In genomic region chr20:45921618-45922189, GRCh38 we compare ENCODE assay signal across 24 cellular contexts. TPM values are rescaled to one million over a fixed set of nuclear protein-coding genes. Genes with fewer than 3 reads are reported as not detected.
DNase-seq lines count a peak whose midpoint lies in the region; ATAC-seq and TF ChIP-seq lines count a peak whose summit lies in the region.
"Had no signal": no experiment of that assay in that cellular context is flagged by ENCODE, and none has a peak within 500 bp of the region (broad histone marks: within the 10 kb centered on the region; RNA-seq: fewer than 3 reads in every experiment).

No MANE protein-coding gene starts in this region.

- no peak overlapping the region for H3K4me2 ChIP-seq in IMR-90 (ENCODE audit: low read depth, low read length)

- H3K14ac ChIP-seq in IMR-90 (replicated peaks; ENCODE audit: low read depth, low read length): no peak overlapping the region

- H3K27ac Mint-ChIP-seq in activated CD8-positive, alpha-beta T cell treated with anti-CD3 and anti-CD28 coated beads for 36 hours: no peak overlapping the region
- no peak overlapping the region for H3K27ac Mint-ChIP-seq in activated CD8-positive, alpha-beta T cell treated with anti-CD3 and anti-CD28 coated beads, Interleukin-2, amount 10 ng/mL, durations not matched to agents 7 days and 5 days
- peak overlapping the region; percentile 59 for H3K27ac Mint-ChIP-seq in dendritic cell treated with granulocyte-macrophage colony-stimulating factor and Interleukin-4, amounts not matched to agents 40 ng/mL and 50 ng/mL, for 4 days
- H3K27ac Mint-ChIP-seq: CD4-positive, CD25-positive, alpha-beta regulatory T cell had no signal

- intact Hi-C loops in activated CD8-positive, alpha-beta T cell treated with anti-CD3 and anti-CD28 coated beads for 36 hours (cut with micrococcal nuclease): no loop called here
- intact Hi-C loops in IMR-90 (cut with micrococcal nuclease) (no loop called here), left colon (cut with DNase I, micrococcal nuclease) (no loop called here)
- intact Hi-C loops in dendritic cell treated with granulocyte-macrophage colony-stimulating factor and Interleukin-4, amounts not matched to agents 40 ng/mL and 50 ng/mL, for 4 days (cut with micrococcal nuclease): no loop called here

- no TSS peak for BruUV-seq in IMR-90 (replicated peaks; lab: Mats Ljungman, UMichigan)

- H2BK5ac ChIP-seq in IMR-90 (ENCODE audit: low read depth, low read length, poor library complexity, severe bottlenecking): no peak overlapping the region

- H3K4ac ChIP-seq in IMR-90 (ENCODE audit: low read depth, low read length): no peak overlapping the region

- no peaks in the 10 kb centered on the region for H3K79me1 ChIP-seq in IMR-90 (ENCODE audit: low read depth in 1 of 2, low read length in 2 of 2)

- H3K56ac ChIP-seq in IMR-90 (ENCODE audit: extremely low read depth, insufficient read depth, low read length): no peak overlapping the region

- TF ChIP-seq RAD21 in IMR-90 (IDR thresholded peaks at IDR 0.05; ENCODE audit: low read length): no peak

- no peaks in the 10 kb centered on the region; the same call in 1 of the 2 replicates for H3K9me1 ChIP-seq in IMR-90 (ENCODE audit: insufficient read depth, low read length)

- H4K91ac ChIP-seq in IMR-90 (ENCODE audit: insufficient read depth, low read depth, low read length): no peak overlapping the region

- H3K18ac ChIP-seq in IMR-90 (ENCODE audit: low read depth, low read length): no peak overlapping the region; the same call in 1 of the 2 replicates

- H3K27ac ChIP-seq in IMR-90 (ENCODE audit: insufficient read depth, low read length): no peak overlapping the region
- H3K27ac ChIP-seq in rectal smooth muscle tissue (ENCODE audit: low read depth, low read length): no peak overlapping the region
- H3K27ac ChIP-seq: GM23248 had no signal

- H3K36me3 ChIP-seq in IMR-90 (ENCODE audit: control insufficient read depth, insufficient read depth, low read length): no peaks in the 10 kb centered on the region
- no peaks in the 10 kb centered on the region for H3K36me3 ChIP-seq in rectal smooth muscle tissue (ENCODE audit: control insufficient read depth, insufficient read depth, low read length)
- H3K36me3 ChIP-seq: BE2C, MG63 had no signal

- TF ChIP-seq POLR2A in IMR-90 (IDR thresholded peaks at IDR 0.05; ENCODE audit: low read depth, low read length): no peak

- H3K36me3 Mint-ChIP-seq in activated CD8-positive, alpha-beta T cell treated with anti-CD3 and anti-CD28 coated beads for 36 hours (ENCODE audit: low read depth): no peaks in the 10 kb centered on the region
- H3K36me3 Mint-ChIP-seq in activated CD8-positive, alpha-beta T cell treated with anti-CD3 and anti-CD28 coated beads, Interleukin-2, amount 10 ng/mL, durations not matched to agents 7 days and 5 days (ENCODE audit: low read depth): no peaks in the 10 kb centered on the region
- H3K36me3 Mint-ChIP-seq in dendritic cell treated with granulocyte-macrophage colony-stimulating factor and Interleukin-4, amounts not matched to agents 40 ng/mL and 50 ng/mL, for 4 days (ENCODE audit: low read depth): no peaks in the 10 kb centered on the region
- H3K36me3 Mint-ChIP-seq: CD4-positive, CD25-positive, alpha-beta regulatory T cell; IgD-negative memory B cell had no signal

- no peaks in the 10 kb centered on the region for H3K9me3 ChIP-seq in IMR-90 (ENCODE audit: control insufficient read depth, insufficient read depth, low read length)
- H3K9me3 ChIP-seq: BE2C, MG63 had no signal

- no peak overlapping the region for H2AK9ac ChIP-seq in IMR-90 (replicated peaks; ENCODE audit: low read depth, low read length, poor library complexity)

- peak; percentile 34 for ATAC-seq in activated CD8-positive, alpha-beta T cell treated with anti-CD3 and anti-CD28 coated beads for 36 hours
- ATAC-seq in activated CD8-positive, alpha-beta T cell treated with anti-CD3 and anti-CD28 coated beads, Interleukin-2, amount 10 ng/mL, durations not matched to agents 7 days and 5 days: no peak
- ATAC-seq in IMR-90 (ENCODE audit: low read depth) (no peak), HG03342 (IDR thresholded peaks at IDR 0.05; ENCODE audit: unreplicated experiment) (no peak), left colon (no peak)
- ATAC-seq: GM12878 had no signal

- no peak overlapping the region for H2BK20ac ChIP-seq in IMR-90 (ENCODE audit: low read depth, low read length)

- H3K4me3 Mint-ChIP-seq in activated CD8-positive, alpha-beta T cell treated with anti-CD3 and anti-CD28 coated beads for 36 hours: no peak overlapping the region
- no peak overlapping the region for H3K4me3 Mint-ChIP-seq in activated CD8-positive, alpha-beta T cell treated with anti-CD3 and anti-CD28 coated beads, Interleukin-2, amount 10 ng/mL, durations not matched to agents 7 days and 5 days
- no peak overlapping the region for H3K4me3 Mint-ChIP-seq in dendritic cell treated with granulocyte-macrophage colony-stimulating factor and Interleukin-4, amounts not matched to agents 40 ng/mL and 50 ng/mL, for 4 days
- H3K4me3 Mint-ChIP-seq: CD4-positive, CD25-positive, alpha-beta regulatory T cell had no signal

- H4K20me1 ChIP-seq in IMR-90 (ENCODE audit: insufficient read depth, low read length): no peaks in the 10 kb centered on the region

- TF ChIP-seq CTCF in activated CD8-positive, alpha-beta T cell treated with anti-CD3 and anti-CD28 coated beads for 36 hours (IDR thresholded peaks at IDR 0.05): no peak
- no peak for TF ChIP-seq CTCF in IMR-90 (conservative IDR thresholded peaks at IDR 0.05; ENCODE audit: low read depth, low read length)

- H2BK15ac ChIP-seq in IMR-90 (ENCODE audit: low read depth, low read length): no peak overlapping the region

- H3K9ac ChIP-seq in IMR-90 (ENCODE audit: low read depth, low read length) (no peak overlapping the region), rectal smooth muscle tissue (ENCODE audit: low read length) (peak overlapping the region; percentile 29)
- H3K9ac ChIP-seq: GM23248 had no signal

- H2AFZ ChIP-seq in IMR-90 (replicated peaks; ENCODE audit: low read length, poor library complexity): no peak overlapping the region
- H2AFZ ChIP-seq: GM23248 had no signal

- no peak overlapping the region for H4K8ac ChIP-seq in IMR-90 (ENCODE audit: low read depth in 2 of 2, low read length in 2 of 2)

- peak; percentile 24 for DNase-seq in activated CD8-positive, alpha-beta T cell treated with anti-CD3 and anti-CD28 coated beads for 36 hours
- DNase-seq in activated CD8-positive, alpha-beta T cell treated with anti-CD3 and anti-CD28 coated beads, Interleukin-2, amount 10 ng/mL, durations not matched to agents 7 days and 5 days: no peak
- peak; percentile 30 for DNase-seq in IMR-90
- DNase-seq in cerebellar nuclear complex (lab: John Stamatoyannopoulos, UW): no peak
- no peak for DNase-seq in left colon
- DNase-seq: BE2C; CD4-positive, CD25-positive, alpha-beta regulatory T cell; COR-L47; DMS153; GM23248; Kasumi-1; MG63; NCI-H1048; NCI-H1436; NCI-H1930; NCI-H345; NCI-H524 treated with DMSO at 0.1 percent for 48 hours; RPMI8226; SIG-M5 had no signal

- POLR2A ChIA-PET in activated CD8-positive, alpha-beta T cell treated with anti-CD3 and anti-CD28 coated beads for 36 hours (lab: Charles Lee): interaction anchor here (0.9 to 2.8 kb wide), 4 partner anchors 11 to 37 kb away, joined by 3 to 13 read pairs (median 3); partner anchors contain the start of gene PCIF1
- POLR2A ChIA-PET in activated CD8-positive, alpha-beta T cell treated with anti-CD3 and anti-CD28 coated beads, Interleukin-2, amount 10 ng/mL, durations not matched to agents 7 days and 5 days (lab: Charles Lee): no interaction called here
- POLR2A ChIA-PET in IMR-90 (lab: Charles Lee; ENCODE audit: unreplicated experiment): interaction anchor here (0.6 kb wide), 1 partner anchor 8 kb away, joined by 3 read pairs; no protein-coding TSS in a partner anchor

- dilution Hi-C loops in IMR-90 (cut with HindIII; ENCODE audit: low sequenced_read_pairs, unreplicated experiment): no loop called here

- in situ Hi-C loops in IMR-90 (cut with MboI; ENCODE audit: low sequenced_read_pairs): loop anchor here (25.0 kb wide), 1 partner anchor 584 kb away; the partner anchor contains the start of gene SDC4

- H3K4me1 ChIP-seq in IMR-90 (ENCODE audit: control insufficient read depth, insufficient read depth, low read length) (peaks cover 30% of the 10 kb centered on the region), rectal smooth muscle tissue (ENCODE audit: control insufficient read depth, insufficient read depth, low read length) (peaks cover 4% of the 10 kb centered on the region)
- H3K4me1 ChIP-seq: BE2C had no signal

- H3K9me3 Mint-ChIP-seq in activated CD8-positive, alpha-beta T cell treated with anti-CD3 and anti-CD28 coated beads for 36 hours: no peaks in the 10 kb centered on the region
- H3K9me3 Mint-ChIP-seq in activated CD8-positive, alpha-beta T cell treated with anti-CD3 and anti-CD28 coated beads, Interleukin-2, amount 10 ng/mL, durations not matched to agents 7 days and 5 days (ENCODE audit: insufficient read depth): no peaks in the 10 kb centered on the region
- no peaks in the 10 kb centered on the region for H3K9me3 Mint-ChIP-seq in dendritic cell treated with granulocyte-macrophage colony-stimulating factor and Interleukin-4, amounts not matched to agents 40 ng/mL and 50 ng/mL, for 4 days
- H3K9me3 Mint-ChIP-seq: CD4-positive, CD25-positive, alpha-beta regulatory T cell; IgD-negative memory B cell had no signal

- H2BK120ac ChIP-seq in IMR-90 (ENCODE audit: low read depth, low read length): no peak overlapping the region

- peaks cover 3% of the 10 kb centered on the region for H3K4me1 Mint-ChIP-seq in activated CD8-positive, alpha-beta T cell treated with anti-CD3 and anti-CD28 coated beads for 36 hours (ENCODE audit: low read depth)
- H3K4me1 Mint-ChIP-seq in activated CD8-positive, alpha-beta T cell treated with anti-CD3 and anti-CD28 coated beads, Interleukin-2, amount 10 ng/mL, durations not matched to agents 7 days and 5 days (ENCODE audit: low read depth): no peaks in the 10 kb centered on the region
- peaks cover 59% of the 10 kb centered on the region for H3K4me1 Mint-ChIP-seq in dendritic cell treated with granulocyte-macrophage colony-stimulating factor and Interleukin-4, amounts not matched to agents 40 ng/mL and 50 ng/mL, for 4 days (ENCODE audit: low read depth)
- H3K4me1 Mint-ChIP-seq: CD4-positive, CD25-positive, alpha-beta regulatory T cell had no signal

- CTCF ChIA-PET in activated CD8-positive, alpha-beta T cell treated with anti-CD3 and anti-CD28 coated beads for 36 hours (lab: Charles Lee): interaction anchor here (1.5 kb wide), 1 partner anchor 12 kb away, joined by 7 read pairs; no protein-coding TSS in a partner anchor
- CTCF ChIA-PET in activated CD8-positive, alpha-beta T cell treated with anti-CD3 and anti-CD28 coated beads, Interleukin-2, amount 10 ng/mL, durations not matched to agents 7 days and 5 days (lab: Charles Lee): interaction anchor here (0.8 to 1.9 kb wide), 2 partner anchors 48 to 123 kb away, joined by 3 to 6 read pairs; no protein-coding TSS in a partner anchor
- CTCF ChIA-PET in IMR-90 (lab: Yijun Ruan, JAX): interaction anchor here (0.7 kb wide), 1 partner anchor 25 kb away, joined by 4 read pairs; no protein-coding TSS in a partner anchor

- H2AK5ac ChIP-seq in IMR-90 (ENCODE audit: low read depth, low read length): no peak overlapping the region

- no peak overlapping the region for H3K4me3 ChIP-seq in IMR-90 (ENCODE audit: insufficient read depth, low read depth, low read length)
- no peak overlapping the region for H3K4me3 ChIP-seq in rectal smooth muscle tissue (ENCODE audit: low read length)
- H3K4me3 ChIP-seq: GM12878, GM23248, MG63 had no signal

- peaks cover 8% of the 10 kb centered on the region for H3K27me3 Mint-ChIP-seq in activated CD8-positive, alpha-beta T cell treated with anti-CD3 and anti-CD28 coated beads for 36 hours
- H3K27me3 Mint-ChIP-seq in activated CD8-positive, alpha-beta T cell treated with anti-CD3 and anti-CD28 coated beads, Interleukin-2, amount 10 ng/mL, durations not matched to agents 7 days and 5 days (ENCODE audit: low read depth): peaks cover 22% of the 10 kb centered on the region
- peaks cover 18% of the 10 kb centered on the region for H3K27me3 Mint-ChIP-seq in dendritic cell treated with granulocyte-macrophage colony-stimulating factor and Interleukin-4, amounts not matched to agents 40 ng/mL and 50 ng/mL, for 4 days

- H3K27me3 ChIP-seq in IMR-90 (ENCODE audit: control insufficient read depth, insufficient read depth, low read length) (no peaks in the 10 kb centered on the region), rectal smooth muscle tissue (ENCODE audit: control insufficient read depth, insufficient read depth, low read length) (no peaks in the 10 kb centered on the region)
- H3K27me3 ChIP-seq: BE2C, MG63 had no signal

- H3K23ac ChIP-seq in IMR-90 (ENCODE audit: low read depth, low read length): no peak overlapping the region

- WGBS in IMR-90 (ENCODE audit: extremely low coverage in 2 of 2, insufficient read length in 1 of 2), 2 experiments: 80% methylated on average over 4 of the region's 5 CpGs; no CpG with 5 or more reads in 1 of the 2 experiments

- H4K5ac ChIP-seq in IMR-90 (ENCODE audit: low read depth, low read length): no peak overlapping the region

RNA-seq across cellular contexts. Expression of gene PLTP, which starts 9.7 kb away (rescaled TPM):
- 1 to 10 TPM; 7.4 to 8.6 TPM for total RNA-seq in activated CD8-positive, alpha-beta T cell treated with anti-CD3 and anti-CD28 coated beads for 36 hours
- total RNA-seq in activated CD8-positive, alpha-beta T cell treated with anti-CD3 and anti-CD28 coated beads, Interleukin-2, amount 10 ng/mL, durations not matched to agents 7 days and 5 days: 1 to 10 TPM; 2.2 to 2.8 TPM
- 5.0 and 5.4 TPM in 2 replicates for total RNA-seq in IMR-90 (2012; rRNA removed)
- 53.5 and 55.8 TPM in 2 replicates for polyA plus RNA-seq in IMR-90 (2012; rRNA removed)
- polyA plus RNA-seq in IMR-90 (2012; cell fraction: cytosol; rRNA removed): 68.7 and 135 TPM in 2 replicates
- polyA plus RNA-seq in IMR-90 (2012; cell fraction: nucleus; rRNA removed; ENCODE audit: low replicate concordance): 46.1 and 62.0 TPM in 2 replicates
- 10 to 100 TPM; 14.7 to 49.5 TPM for total RNA-seq in left colon

RNA-seq across cellular contexts. Expression of gene PCIF1, which starts 12.8 kb away (rescaled TPM):
- total RNA-seq in activated CD8-positive, alpha-beta T cell treated with anti-CD3 and anti-CD28 coated beads for 36 hours: 10 to 100 TPM; 27.8 to 29.5 TPM
- 10 to 100 TPM; 40.3 to 41.2 TPM for total RNA-seq in activated CD8-positive, alpha-beta T cell treated with anti-CD3 and anti-CD28 coated beads, Interleukin-2, amount 10 ng/mL, durations not matched to agents 7 days and 5 days
- total RNA-seq in IMR-90 (2012; rRNA removed): 5.4 and 6.1 TPM in 2 replicates
- polyA plus RNA-seq in IMR-90 (2012; rRNA removed): 17.8 and 18.3 TPM in 2 replicates
- polyA plus RNA-seq in IMR-90 (2012; cell fraction: cytosol; rRNA removed): 16.0 and 23.4 TPM in 2 replicates
- 23.7 and 43.7 TPM in 2 replicates for polyA plus RNA-seq in IMR-90 (2012; cell fraction: nucleus; rRNA removed; ENCODE audit: low replicate concordance)
- total RNA-seq in left colon: 10 to 100 TPM; 27.2 to 32.1 TPM

RNA-seq across cellular contexts. Expression of gene CTSA, which starts 30.6 kb away (rescaled TPM):
- total RNA-seq in activated CD8-positive, alpha-beta T cell treated with anti-CD3 and anti-CD28 coated beads for 36 hours: 10 to 100 TPM; 34.5 to 40.2 TPM
- 10 to 100 TPM; 63.4 to 64.1 TPM for total RNA-seq in activated CD8-positive, alpha-beta T cell treated with anti-CD3 and anti-CD28 coated beads, Interleukin-2, amount 10 ng/mL, durations not matched to agents 7 days and 5 days
- 19.0 and 30.3 TPM in 2 replicates for total RNA-seq in IMR-90 (2012; rRNA removed)
- 290 and 312 TPM in 2 replicates for polyA plus RNA-seq in IMR-90 (2012; rRNA removed)
- polyA plus RNA-seq in IMR-90 (2012; cell fraction: cytosol; rRNA removed): 132 and 313 TPM in 2 replicates
- 979 and 1,055 TPM in 2 replicates for polyA plus RNA-seq in IMR-90 (2012; cell fraction: nucleus; rRNA removed; ENCODE audit: low replicate concordance)
- total RNA-seq in left colon: 100 to 1,000 TPM; 513 to 538 TPM

RNA-seq across cellular contexts. Expression of gene NEURL2, which starts 30.7 kb away (rescaled TPM):
- 1 to 10 TPM; 2.4 to 2.9 TPM for total RNA-seq in activated CD8-positive, alpha-beta T cell treated with anti-CD3 and anti-CD28 coated beads for 36 hours
- total RNA-seq in activated CD8-positive, alpha-beta T cell treated with anti-CD3 and anti-CD28 coated beads, Interleukin-2, amount 10 ng/mL, durations not matched to agents 7 days and 5 days: 1 to 10 TPM; 1.1 to 1.3 TPM
- total RNA-seq in IMR-90 (2012; rRNA removed) (0.56 and 1.1 TPM in 2 replicates), left colon (1 to 10 TPM; 4.7 to 5.5 TPM)
- 2.0 and 2.5 TPM in 2 replicates for polyA plus RNA-seq in IMR-90 (2012; rRNA removed)
- polyA plus RNA-seq in IMR-90 (2012; cell fraction: cytosol; rRNA removed): 1.2 and 3.0 TPM in 2 replicates
- 9.3 and 17.2 TPM in 2 replicates for polyA plus RNA-seq in IMR-90 (2012; cell fraction: nucleus; rRNA removed; ENCODE audit: low replicate concordance)

RNA-seq across cellular contexts. Expression of gene SPATA25, which starts 34.3 kb away (rescaled TPM):
- total RNA-seq in activated CD8-positive, alpha-beta T cell treated with anti-CD3 and anti-CD28 coated beads for 36 hours: under 1 TPM; 0.58 to 0.74 TPM
- total RNA-seq in activated CD8-positive, alpha-beta T cell treated with anti-CD3 and anti-CD28 coated beads, Interleukin-2, amount 10 ng/mL, durations not matched to agents 7 days and 5 days: 1 to 10 TPM in 1 of 2 experiments, under 1 TPM in 1; 0.76 to 1.4 TPM
- 0.18 TPM in 1 of 2 replicates, not detected in the other for total RNA-seq in IMR-90 (2012; rRNA removed)
- polyA plus RNA-seq in IMR-90 (2012; rRNA removed): 0.36 and 1.0 TPM in 2 replicates
- 0.19 and 0.57 TPM in 2 replicates for polyA plus RNA-seq in IMR-90 (2012; cell fraction: cytosol; rRNA removed)
- polyA plus RNA-seq in IMR-90 (2012; cell fraction: nucleus; rRNA removed; ENCODE audit: low replicate concordance): 2.2 and 4.8 TPM in 2 replicates
- 1 to 10 TPM; 2.0 to 3.2 TPM for total RNA-seq in left colon
- total RNA-seq: GM23248 had no signal
- polyA plus RNA-seq: CD4-positive, CD25-positive, alpha-beta regulatory T cell; GM23248; IgD-negative memory B cell had no signal

Comparison
In these comparisons a context has a peak if more than half of its experiments do, and no peak if none do; other contexts are left out.
1. DNase-seq: peak in activated CD8-positive, alpha-beta T cell treated with anti-CD3 and anti-CD28 coated beads for 36 hours (single experiment) and IMR-90 (single experiment); none in activated CD8-positive, alpha-beta T cell treated with anti-CD3 and anti-CD28 coated beads, Interleukin-2, amount 10 ng/mL, durations not matched to agents 7 days and 5 days (single experiment), cerebellar nuclear complex (0 of 2) and left colon (0 of 2).
2. RNA of gene CTSA, which starts 30.6 kb away (total RNA-seq): 513 to 538 TPM in left colon; 63.4 to 64.1 TPM in activated CD8-positive, alpha-beta T cell treated with anti-CD3 and anti-CD28 coated beads, Interleukin-2, amount 10 ng/mL, durations not matched to agents 7 days and 5 days, 34.5 to 40.2 TPM in activated CD8-positive, alpha-beta T cell treated with anti-CD3 and anti-CD28 coated beads for 36 hours and 19.0 to 30.3 TPM in IMR-90; every median in the first group is over 4 times any median in the second.